In the genomic region with DNA sequence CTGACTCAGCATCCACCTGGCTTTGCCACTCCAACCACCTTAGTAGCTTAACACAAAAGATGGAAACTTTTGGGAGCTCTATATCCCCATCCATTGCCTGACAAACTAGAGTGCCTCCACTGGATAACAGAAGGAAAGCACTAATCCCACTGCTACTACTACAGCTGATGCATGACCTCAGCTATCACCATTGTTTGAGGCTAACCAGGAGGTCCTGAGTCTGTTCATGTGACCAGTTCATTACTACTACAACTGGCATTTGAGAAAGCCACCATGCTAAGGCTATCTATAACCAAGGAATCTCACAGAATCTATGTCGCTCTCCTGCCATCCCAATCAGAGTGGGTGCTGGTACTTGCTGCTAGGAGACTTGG, we compare ENCODE assay signal across 23 cellular contexts.
DNase-seq lines count a peak whose midpoint lies in the region; ATAC-seq and TF ChIP-seq lines count a peak whose summit lies in the region.
"Had no signal": no experiment of that assay in that cellular context is flagged by ENCODE, and none has a peak within 500 bp of the region (broad histone marks: within the 10 kb centered on the region; RNA-seq: fewer than 3 reads in every experiment).

No MANE protein-coding gene starts in this region.

- no peak overlapping the region for H2AFZ ChIP-seq in SK-N-SH (ENCODE audit: low read depth)

- CTCF ChIA-PET in SK-N-SH (lab: Yijun Ruan, JAX), result no interaction called here

- H3K23ac ChIP-seq in mesendoderm (ENCODE audit: low read length), result no peak overlapping the region

- ATAC-seq in HG02840 (IDR thresholded peaks at IDR 0.05; ENCODE audit: low FRiP score, unreplicated experiment), result no peak
- ATAC-seq: GM12878 had no signal

- H3K18ac ChIP-seq in mesendoderm (ENCODE audit: low read length), result no peak overlapping the region

- 0 out of 2 replicates have a peak, but pooled peaks cover 4% of the 10 kb centered on the region for H3K9me3 ChIP-seq in SK-N-SH

- TF ChIP-seq CTCF in SK-N-SH (IDR thresholded peaks at IDR 0.05), result no peak

- H4K20me1 ChIP-seq in SK-N-SH (ENCODE audit: insufficient read depth), result no peaks in the 10 kb centered on the region
- H4K20me1 ChIP-seq: BLaER1 had no signal

- H2BK5ac ChIP-seq in mesendoderm (ENCODE audit: low read length), result no peak overlapping the region

- no peaks in the 10 kb centered on the region for H3K79me2 ChIP-seq in mesendoderm (ENCODE audit: control insufficient read depth, insufficient read depth, low read length)
- no peaks in the 10 kb centered on the region for H3K79me2 ChIP-seq in SK-N-SH (ENCODE audit: insufficient read depth)

- H3K4me3 ChIP-seq in mesendoderm (ENCODE audit: low read length), result no peak overlapping the region
- H3K4me3 ChIP-seq in SK-N-SH (ENCODE audit: low read depth in 2 of 2, low read length in 1 of 2), result no peak overlapping the region
- H3K4me3 ChIP-seq: BLaER1, GM12878 had no signal

- no peak overlapping the region for H2BK15ac ChIP-seq in mesendoderm (replicated peaks; ENCODE audit: low read depth)

- H3K27ac ChIP-seq in mesendoderm (ENCODE audit: low read depth, low read length), result no peak overlapping the region
- no peak overlapping the region for H3K27ac ChIP-seq in SK-N-SH (ENCODE audit: low read depth in 2 of 2, low read length in 1 of 2)
- H3K27ac ChIP-seq: BLaER1 had no signal

- no peak overlapping the region for H2BK120ac ChIP-seq in mesendoderm (ENCODE audit: low read depth, low read length)

- H3K79me1 ChIP-seq in mesendoderm (ENCODE audit: low read length), result no peaks in the 10 kb centered on the region

- TF ChIP-seq RAD21 in SK-N-SH (IDR thresholded peaks at IDR 0.05; ENCODE audit: low read length), result no peak

- H3K4me2 ChIP-seq in mesendoderm (ENCODE audit: low read length) (no peak overlapping the region), SK-N-SH (no peak overlapping the region)
- H3K4me2 ChIP-seq: BLaER1 had no signal

- no peak for TF ChIP-seq EP300 in SK-N-SH (IDR thresholded peaks at IDR 0.05; ENCODE audit: borderline replicate concordance in 1 of 2, low read depth in 1 of 2, low read length in 1 of 2)

- no peak overlapping the region for H4K5ac ChIP-seq in mesendoderm (ENCODE audit: low read length)

- POLR2A ChIA-PET in SK-N-SH (lab: Yijun Ruan, JAX), result no interaction called here

- no peak overlapping the region for H3K9ac ChIP-seq in mesendoderm (ENCODE audit: low read length)
- no peak overlapping the region for H3K9ac ChIP-seq in SK-N-SH
- H3K9ac ChIP-seq: BLaER1 had no signal

- no peaks in the 10 kb centered on the region for H3K27me3 ChIP-seq in mesendoderm (ENCODE audit: insufficient read depth, low read length, poor library complexity)
- no peaks in the 10 kb centered on the region for H3K27me3 ChIP-seq in SK-N-SH (ENCODE audit: insufficient read depth)
- H3K27me3 ChIP-seq: BE2C, BLaER1 had no signal

- H3K4ac ChIP-seq in mesendoderm (ENCODE audit: low read depth, low read length), result no peak overlapping the region

- H3K36me3 ChIP-seq in mesendoderm (ENCODE audit: control insufficient read depth, insufficient read depth, low read length) (no peaks in the 10 kb centered on the region), SK-N-SH (replicated peaks in 1 of 2; ENCODE audit: control insufficient read depth in 1 of 2, insufficient read depth in 2 of 2, low read length in 1 of 2) (no peaks in the 10 kb centered on the region)
- H3K36me3 ChIP-seq: BE2C, BLaER1 had no signal

- H3F3A ChIP-seq in SK-N-SH (replicated peaks; ENCODE audit: insufficient read depth), result no peaks in the 10 kb centered on the region

- no peak overlapping the region for H3K56ac ChIP-seq in mesendoderm (ENCODE audit: low read length)

- H3K4me1 ChIP-seq in mesendoderm (ENCODE audit: control insufficient read depth, low read depth, low read length) (no peaks in the 10 kb centered on the region), SK-N-SH (ENCODE audit: control insufficient read depth in 1 of 2, insufficient read depth in 2 of 2, low read depth in 1 of 2, low read length in 1 of 2) (no peaks in the 10 kb centered on the region; a peak in 1 of 4 replicates)
- H3K4me1 ChIP-seq: BE2C, BLaER1 had no signal

- no peak overlapping the region for H4K8ac ChIP-seq in mesendoderm (ENCODE audit: low read depth, low read length)

- H2AK5ac ChIP-seq in mesendoderm (ENCODE audit: low read length), result no peak overlapping the region

- DNase-seq in M059J (ENCODE audit: low read depth) (peak; percentile 6), iPS-NIHi11 (ENCODE audit: low spot score) (peak; percentile 7), mesendoderm (peak; percentile 61), SK-N-SH (no peak), NCI-H82 treated with DMSO at 0.1 percent for 48 hours (lab: John Stamatoyannopoulos, UW; ENCODE audit: unreplicated experiment) (no peak)
- DNase-seq: 8988T; ACHN; C1 segment of cervical spinal cord; CD4-positive, alpha-beta memory T cell; CD4-positive, CD25-positive, alpha-beta regulatory T cell; CD8-positive, alpha-beta memory T cell; COR-L47; DMS 273 treated with DMSO at 0.1 percent for 48 hours; DMS153; DMS53; DMS79; DND-41; EL; GDM1 had no signal

- no peaks in the 10 kb centered on the region for H3K9me2 ChIP-seq in SK-N-SH

- WGBS in mesendoderm (ENCODE audit: extremely low coverage, insufficient coverage, low lambda C conversion rate), result no CpG with 5 or more reads among the region's 1 CpG
- WGBS in SK-N-SH (ENCODE audit: low lambda C conversion rate), result 33% methylated on average over 1 of the region's 1 CpG

TF ChIP-seq in SK-N-SH, 30 proteins besides CTCF, POLR2A, EP300 and RAD21:
- no peak for TF ChIP-seq GATA2 (CRISPR knock-in tag; IDR thresholded peaks at IDR 0.05)
TF ChIP-seq in SK-N-SH: peak in this region for 0.

Comparison
In these comparisons a context has a peak if more than half of its experiments do, and no peak if none do; other contexts are left out.
1. DNase-seq: peak in M059J (single experiment), iPS-NIHi11 (single experiment) and mesendoderm (single experiment); none in SK-N-SH (single experiment) and NCI-H82 treated with DMSO at 0.1 percent for 48 hours (single experiment).